ENCODE assay signal across 18 cellular contexts in genomic region chr12:131547560-131547959, GRCh38.
DNase-seq lines count a peak whose midpoint lies in the region; ATAC-seq and TF ChIP-seq lines count a peak whose summit lies in the region.
"Had no signal": no experiment of that assay in that cellular context is flagged by ENCODE, and none has a peak within 500 bp of the region (broad histone marks: within the 10 kb centered on the region; RNA-seq: fewer than 3 reads in every experiment).

No MANE protein-coding gene starts in this region.

- H3K4me1 ChIP-seq in GM23338 (ENCODE audit: insufficient read depth) (peaks cover 13% of the 10 kb centered on the region), ectodermal cell (ENCODE audit: control insufficient read depth, insufficient read depth, low read length) (no peaks in the 10 kb centered on the region)

- CTCF ChIA-PET in RWPE1 (lab: Yijun Ruan, JAX), result no interaction called here

- H3K36me3 Mint-ChIP-seq in GM23338 (ENCODE audit: low read depth), result no peaks in the 10 kb centered on the region; the same call in 2 of the 3 replicates
- no peaks in the 10 kb centered on the region for H3K36me3 Mint-ChIP-seq in neural crest cell (ENCODE audit: low read depth)
- H3K36me3 Mint-ChIP-seq: CD8-positive, alpha-beta T cell had no signal

- H3K36me3 ChIP-seq in GM23338 (ENCODE audit: insufficient read depth) (no peaks in the 10 kb centered on the region), ectodermal cell (ENCODE audit: control insufficient read depth, insufficient read depth, low read length) (no peaks in the 10 kb centered on the region)
- H3K36me3 ChIP-seq: BLaER1 treated with 17β-estradiol and CSF1 and Interleukin-3, amounts not matched to agents 10 nM and 100 nM had no signal

- no peaks in the 10 kb centered on the region for H3K79me2 ChIP-seq in GM23338 (replicated peaks; ENCODE audit: insufficient read depth)

- no peak overlapping the region for H3K4me3 ChIP-seq in GM23338
- no peak overlapping the region for H3K4me3 ChIP-seq in ectodermal cell (ENCODE audit: insufficient read depth, low read depth, low read length)
- H3K4me3 ChIP-seq: BLaER1 treated with 17β-estradiol and CSF1 and Interleukin-3, amounts not matched to agents 10 nM and 100 nM had no signal

- H3K4me3 Mint-ChIP-seq in GM23338 (no peak overlapping the region), neural crest cell (no peak overlapping the region)
- H3K4me3 Mint-ChIP-seq: B cell; CD8-positive, alpha-beta T cell had no signal

- H3K27me3 ChIP-seq in GM23338 (ENCODE audit: insufficient read depth) (no peaks in the 10 kb centered on the region), ectodermal cell (ENCODE audit: control insufficient read depth, insufficient read depth, low read length, poor library complexity, severe bottlenecking) (no peaks in the 10 kb centered on the region)
- H3K27me3 ChIP-seq: BLaER1 treated with 17β-estradiol and CSF1 and Interleukin-3, amounts not matched to agents 10 nM and 100 nM had no signal

- DNase-seq in GM23338 (ENCODE audit: low spot score), result no peak
- DNase-seq in neural crest cell (ENCODE audit: low read depth, low spot score), result no peak
- peak; percentile 14 for DNase-seq in pons (ENCODE audit: low spot score)
- no peak for DNase-seq in RWPE1 (ENCODE audit: low spot score)
- no peak for DNase-seq in islet precursor cell
- DNase-seq: 8988T; CD8-positive, alpha-beta T cell; DMS 273 treated with DMSO at 0.1 percent for 48 hours; DMS53; DND-41; EL; GOT3; H7 had no signal

- H3K9me2 ChIP-seq in GM23338 (ENCODE audit: insufficient read depth), result peaks cover 7% of the 10 kb centered on the region

- no peaks in the 10 kb centered on the region for H3K27me3 Mint-ChIP-seq in GM23338 (ENCODE audit: insufficient read depth, low read depth, poor library complexity)
- H3K27me3 Mint-ChIP-seq in neural crest cell (ENCODE audit: low read depth), result no peaks in the 10 kb centered on the region

- H3K9me3 Mint-ChIP-seq in GM23338 (peaks cover 8% of the 10 kb centered on the region; the same call in 2 of the 3 replicates), neural crest cell (peaks cover 5% of the 10 kb centered on the region)
- H3K9me3 Mint-ChIP-seq: CD8-positive, alpha-beta T cell had no signal

- ATAC-seq in GM23338, result no peak
- ATAC-seq in HG03378 (IDR thresholded peaks at IDR 0.05; ENCODE audit: unreplicated experiment), result no peak
- ATAC-seq in GM19023 (IDR thresholded peaks at IDR 0.05; ENCODE audit: unreplicated experiment), result no peak
- ATAC-seq: CD8-positive, alpha-beta T cell had no signal

- H3K4me1 Mint-ChIP-seq in GM23338 (peaks cover 11% of the 10 kb centered on the region), neural crest cell (peaks cover 7% of the 10 kb centered on the region)
- H3K4me1 Mint-ChIP-seq: B cell had no signal

- no peak overlapping the region for H3K27ac Mint-ChIP-seq in GM23338
- H3K27ac Mint-ChIP-seq in neural crest cell (ENCODE audit: unreplicated experiment), result peak overlapping the region; percentile 67
- H3K27ac Mint-ChIP-seq: B cell; CD8-positive, alpha-beta T cell had no signal

- H3K4me2 ChIP-seq in GM23338, result no peak overlapping the region
- H3K4me2 ChIP-seq: BLaER1 treated with 17β-estradiol and CSF1 and Interleukin-3, amounts not matched to agents 10 nM and 100 nM had no signal

- no peaks in the 10 kb centered on the region for H4K20me1 ChIP-seq in GM23338 (replicated peaks; ENCODE audit: insufficient read depth)
- H4K20me1 ChIP-seq: BLaER1 treated with 17β-estradiol and CSF1 and Interleukin-3, amounts not matched to agents 10 nM and 100 nM had no signal

- TF ChIP-seq CTCF in GM23338 (conservative IDR thresholded peaks at IDR 0.05; ENCODE audit: low read depth in 2 of 2) (no peak), neural crest cell (conservative IDR thresholded peaks at IDR 0.05) (no peak), RWPE1 (conservative IDR thresholded peaks at IDR 0.05; ENCODE audit: low read depth) (no peak)

- H3K27ac ChIP-seq in GM23338 (ENCODE audit: low read depth) (no peak overlapping the region), ectodermal cell (ENCODE audit: insufficient read depth, low read depth, low read length, poor library complexity, severe bottlenecking) (peak overlapping the region; percentile 32), RWPE1 (no peak overlapping the region)
- H3K27ac ChIP-seq: BLaER1 treated with 17β-estradiol and CSF1 and Interleukin-3, amounts not matched to agents 10 nM and 100 nM had no signal

- H3K9me3 ChIP-seq in ectodermal cell (ENCODE audit: control insufficient read depth, low read length), result no peaks in the 10 kb centered on the region

- WGBS in ectodermal cell, 2 experiments, result 38 to 51% methylated on average over 6 of the region's 6 CpGs

- no peaks in the 10 kb centered on the region for H3F3A ChIP-seq in GM23338 (replicated peaks; ENCODE audit: low read depth)

- 0 out of 2 replicates have a peak overlapping the region, but pooled peaks have one; percentile 56 for H2AFZ ChIP-seq in GM23338

- POLR2A ChIA-PET in RWPE1 (lab: Yijun Ruan, JAX; ENCODE audit: low non-redundant PET), result interaction anchor here (0.7 kb wide), 1 partner anchor 88 kb away, joined by 3 read pairs; no protein-coding TSS in a partner anchor

TF ChIP-seq in GM23338, 12 proteins besides CTCF, POLR2A, EP300 and RAD21 (continues in another document):
- TF ChIP-seq CREB1 (CRISPR knock-in tag; IDR thresholded peaks at IDR 0.05; ENCODE audit: low read depth) (no peak), NANOG (IDR thresholded peaks at IDR 0.05; ENCODE audit: borderline replicate concordance) (no peak), ZNF331 (CRISPR knock-in tag; IDR thresholded peaks at IDR 0.05; ENCODE audit: low read depth) (no peak), JUNB (IDR thresholded peaks at IDR 0.05; ENCODE audit: unreplicated experiment) (no peak), ETS1 (IDR thresholded peaks at IDR 0.05) (no peak), POLR2AphosphoS5 (IDR thresholded peaks at IDR 0.05; ENCODE audit: low read depth) (no peak)
